Comparison of ENCODE assay signal across 1 cellular context in genomic region chr4:112379306-112379705, GRCh38.
TF ChIP-seq lines count a peak whose summit lies in the region.

No MANE protein-coding gene starts in this region.

TF ChIP-seq in WTC11, 78 proteins besides CTCF, POLR2A, EP300 and RAD21 (continued from another document and continues in another):
- TF ChIP-seq PRDM15 (CRISPR knock-in tag; IDR thresholded peaks at IDR 0.05): peak; percentile 40; the same call in 1 of the 2 replicates
- TF ChIP-seq HMGXB4 (CRISPR knock-in tag; IDR thresholded peaks at IDR 0.05): no peak
- TF ChIP-seq ZSCAN18 (CRISPR knock-in tag; IDR thresholded peaks at IDR 0.05): no peak
- no peak for TF ChIP-seq ZNF281 (CRISPR knock-in tag; IDR thresholded peaks at IDR 0.05)
- TF ChIP-seq ZNF263 (CRISPR knock-in tag; IDR thresholded peaks at IDR 0.05; ENCODE audit: low read depth): no peak
- TF ChIP-seq FOXP1 (CRISPR knock-in tag; IDR thresholded peaks at IDR 0.05; ENCODE audit: borderline replicate concordance): peak; percentile 72; the same call in 1 of the 2 replicates
- no peak for TF ChIP-seq NR2C2 (CRISPR knock-in tag; IDR thresholded peaks at IDR 0.05)
- no peak for TF ChIP-seq IRF2 (CRISPR knock-in tag; IDR thresholded peaks at IDR 0.05; ENCODE audit: borderline replicate concordance, low read depth)
- TF ChIP-seq HMGA2 (CRISPR knock-in tag; IDR thresholded peaks at IDR 0.05): no peak
- no peak for TF ChIP-seq NFATC4 (CRISPR knock-in tag; IDR thresholded peaks at IDR 0.05)
- TF ChIP-seq ZBTB21 (CRISPR knock-in tag; IDR thresholded peaks at IDR 0.05; ENCODE audit: borderline replicate concordance): peak; percentile 91; the same call in 1 of the 2 replicates
- no peak; the same call in 1 of the 2 replicates for TF ChIP-seq ATF2 (CRISPR knock-in tag; IDR thresholded peaks at IDR 0.05; ENCODE audit: borderline replicate concordance, low read depth)
- TF ChIP-seq JUN (CRISPR knock-in tag; IDR thresholded peaks at IDR 0.05): no peak
- peak; percentile 81; the same call in 1 of the 2 replicates for TF ChIP-seq FOXK1 (CRISPR knock-in tag; IDR thresholded peaks at IDR 0.05)
- no peak for TF ChIP-seq ELF4 (CRISPR knock-in tag; IDR thresholded peaks at IDR 0.05; ENCODE audit: low read depth)
- TF ChIP-seq ZNF121 (CRISPR knock-in tag; IDR thresholded peaks at IDR 0.05): peak; percentile 69
- peak; percentile 80; the same call in 1 of the 2 replicates for TF ChIP-seq AFF4 (CRISPR knock-in tag; IDR thresholded peaks at IDR 0.05; ENCODE audit: borderline replicate concordance)
- TF ChIP-seq IRF1 (CRISPR knock-in tag; IDR thresholded peaks at IDR 0.05): 0 out of 2 replicates have a peak, but pooled peaks have one; percentile 63
- TF ChIP-seq ZNF317 (CRISPR knock-in tag; IDR thresholded peaks at IDR 0.05; ENCODE audit: borderline replicate concordance, low read depth): no peak
- no peak for TF ChIP-seq AR (CRISPR knock-in tag; IDR thresholded peaks at IDR 0.05)
- TF ChIP-seq TEAD1 (CRISPR knock-in tag; IDR thresholded peaks at IDR 0.05): 0 out of 2 replicates have a peak, but pooled peaks have one; percentile 51
- TF ChIP-seq ATF3 (CRISPR knock-in tag; conservative IDR thresholded peaks at IDR 0.05): no peak
- TF ChIP-seq CDX4 (CRISPR knock-in tag; IDR thresholded peaks at IDR 0.05; ENCODE audit: borderline replicate concordance): no peak
- TF ChIP-seq USF2 (CRISPR knock-in tag; IDR thresholded peaks at IDR 0.05): peak; percentile 41
- no peak for TF ChIP-seq ZNF396 (CRISPR knock-in tag; IDR thresholded peaks at IDR 0.05; ENCODE audit: borderline replicate concordance)
- TF ChIP-seq TCF7 (CRISPR knock-in tag; IDR thresholded peaks at IDR 0.05; ENCODE audit: low read depth): no peak
- TF ChIP-seq ETV6 (CRISPR knock-in tag; IDR thresholded peaks at IDR 0.05): peak; percentile 93; the same call in 1 of the 2 replicates
